16 cellular contexts compared by ENCODE assay signal in genomic region chr15:88865498-88866099, GRCh38. TPM values are rescaled to one million over a fixed set of nuclear protein-coding genes. Genes with fewer than 3 reads are reported as not detected.
DNase-seq lines count a peak whose midpoint lies in the region; ATAC-seq and TF ChIP-seq lines count a peak whose summit lies in the region.
"Had no signal": no experiment of that assay in that cellular context is flagged by ENCODE, and none has a peak within 500 bp of the region (broad histone marks: within the 10 kb centered on the region; RNA-seq: fewer than 3 reads in every experiment).

No MANE protein-coding gene starts in this region.

- no peak overlapping the region for H3K4me3 Mint-ChIP-seq in MCF 10A (ENCODE audit: unreplicated experiment)

- no peak overlapping the region for H2AFZ ChIP-seq in mammary epithelial cell (ENCODE audit: low read depth, low read length)
- H2AFZ ChIP-seq in hepatocyte, result no peak overlapping the region

- H3K27ac Mint-ChIP-seq in MCF 10A (ENCODE audit: low read depth, unreplicated experiment), result peak overlapping the region; percentile 12

- intact Hi-C loops in MCF 10A (cut with micrococcal nuclease), result no loop called here
- intact Hi-C loops in mammary epithelial cell (cut with micrococcal nuclease), result no loop called here

- H3K4me3 ChIP-seq in mammary epithelial cell (replicated peaks in 1 of 3; ENCODE audit: insufficient read depth in 1 of 3, low read depth in 2 of 3, low read length in 3 of 3) (no peak overlapping the region), hepatocyte (no peak overlapping the region)

- H3K4me2 ChIP-seq in mammary epithelial cell (ENCODE audit: insufficient read depth, low read depth, low read length) (no peak overlapping the region), hepatocyte (no peak overlapping the region)

- peaks cover 10% of the 10 kb centered on the region for H3K27me3 Mint-ChIP-seq in MCF 10A (ENCODE audit: insufficient read depth, unreplicated experiment)

- H3K27ac ChIP-seq in mammary epithelial cell (ENCODE audit: insufficient read depth, low read depth, low read length), result no peak overlapping the region
- H3K27ac ChIP-seq in hepatocyte, result no peak overlapping the region

- TF ChIP-seq CTCF in MCF 10A (IDR thresholded peaks at IDR 0.05; ENCODE audit: unreplicated experiment) (no peak), mammary epithelial cell (conservative IDR thresholded peaks at IDR 0.05 in 1 of 2, IDR thresholded peaks at IDR 0.05 in 1 of 2; ENCODE audit: extremely low read depth in 1 of 2, insufficient read depth in 1 of 2, low read depth in 1 of 2, low read length in 2 of 2) (no peak), hepatocyte (IDR thresholded peaks at IDR 0.05; ENCODE audit: poor library complexity) (no peak)

- BruUV-seq in MCF 10A (replicated peaks; lab: Mats Ljungman, UMichigan) (no TSS peak), mammary epithelial cell (replicated peaks; lab: Mats Ljungman, UMichigan) (no TSS peak)

- H3K4me1 ChIP-seq in mammary epithelial cell (ENCODE audit: insufficient read depth, low read length) (no peaks in the 10 kb centered on the region), hepatocyte (ENCODE audit: insufficient read depth) (no peaks in the 10 kb centered on the region)

- ATAC-seq in HG02642 (IDR thresholded peaks at IDR 0.05; ENCODE audit: poor library complexity, unreplicated experiment), result no peak

- H3K27me3 ChIP-seq in mammary epithelial cell (ENCODE audit: insufficient read depth, low read length), result no peaks in the 10 kb centered on the region
- H3K27me3 ChIP-seq in hepatocyte, result no peaks in the 10 kb centered on the region

- H3K79me2 ChIP-seq in mammary epithelial cell (ENCODE audit: insufficient read depth, low read length) (no peaks in the 10 kb centered on the region), hepatocyte (no peaks in the 10 kb centered on the region)

- H3K9me3 Mint-ChIP-seq in MCF 10A (ENCODE audit: unreplicated experiment), result no peaks in the 10 kb centered on the region

- DNase-seq in MCF 10A (ENCODE audit: unreplicated experiment) (peak; percentile 34), mammary epithelial cell (no peak), dermis blood vessel endothelial cell (peak; percentile 15), inferior parietal cortex (ENCODE audit: extremely low spot score) (peak; percentile 4), hepatocyte (ENCODE audit: low spot score) (no peak), NCI-H1092 treated with DMSO at 0.1 percent for 48 hours (lab: John Stamatoyannopoulos, UW) (no peak), NCI-H1930 (lab: John Stamatoyannopoulos, UW) (no peak)
- DNase-seq: 8988T, C1 segment of cervical spinal cord, EL, H7, NCI-H1048, NCI-H2107, NCI-H446, Right ventricle myocardium superior had no signal

- POLR2A ChIA-PET in MCF 10A (lab: Yijun Ruan, JAX), result no interaction called here

- no peaks in the 10 kb centered on the region for H3K9me3 ChIP-seq in mammary epithelial cell (replicated peaks; ENCODE audit: insufficient read depth, low read length)
- H3K9me3 ChIP-seq in hepatocyte (ENCODE audit: low read depth), result no peaks in the 10 kb centered on the region

- no peaks in the 10 kb centered on the region for H3K9me2 ChIP-seq in hepatocyte (replicated peaks; ENCODE audit: insufficient read depth)

- no peaks in the 10 kb centered on the region for H3K36me3 ChIP-seq in mammary epithelial cell (ENCODE audit: insufficient read depth, low read length)
- no peaks in the 10 kb centered on the region for H3K36me3 ChIP-seq in hepatocyte (replicated peaks; ENCODE audit: insufficient read depth, low read depth)

- CTCF ChIA-PET in MCF 10A (lab: Yijun Ruan, JAX), result interaction anchor here (0.8 kb wide), 1 partner anchor 10 kb away, joined by 3 read pairs; no protein-coding TSS in a partner anchor
- CTCF ChIA-PET in mammary epithelial cell (lab: Charles Lee; ENCODE audit: low non-redundant PET), result no interaction called here

- in situ Hi-C loops in mammary epithelial cell (cut with MboI; ENCODE audit: low sequenced_read_pairs in 2 of 2), result no loop called here

- H3K4me1 Mint-ChIP-seq in MCF 10A (ENCODE audit: insufficient read depth, unreplicated experiment), result peaks cover 12% of the 10 kb centered on the region

- H3K9ac ChIP-seq in mammary epithelial cell (ENCODE audit: insufficient read depth, low read length), result no peak overlapping the region

- no peaks in the 10 kb centered on the region for H3K36me3 Mint-ChIP-seq in MCF 10A (ENCODE audit: insufficient read depth, unreplicated experiment)

- H4K20me1 ChIP-seq in mammary epithelial cell (ENCODE audit: insufficient read depth, low read length) (no peaks in the 10 kb centered on the region), hepatocyte (ENCODE audit: insufficient read depth, poor library complexity, severe bottlenecking) (no peaks in the 10 kb centered on the region)

- dilution Hi-C loops in mammary epithelial cell (cut with HindIII; ENCODE audit: low sequenced_read_pairs), result no loop called here

- 85% methylated on average over 6 of the region's 6 CpGs for WGBS in mammary epithelial cell (ENCODE audit: low coverage, missing lambda C conversion rate)
- WGBS in hepatocyte (ENCODE audit: low lambda C conversion rate, missing lambda C conversion rate), result 71% methylated on average over 6 of the region's 6 CpGs

RNA-seq across cellular contexts. Expression of gene HAPLN3, which starts 29.7 kb away (rescaled TPM):
- total RNA-seq in MCF 10A (2022) (4.1 and 5.0 TPM in 2 replicates), mammary epithelial cell (1 to 10 TPM; 1.5 to 3.8 TPM), dermis blood vessel endothelial cell (52.2 and 95.6 TPM in 2 replicates), hepatocyte (4.1 and 4.2 TPM in 2 replicates)
- polyA plus RNA-seq in mammary epithelial cell (4.4 TPM), hepatocyte (6.6 and 7.2 TPM in 2 replicates)
- polyA minus RNA-seq in mammary epithelial cell, result not detected

RNA-seq across cellular contexts. Expression of gene MFGE8, which starts 47.6 kb away (rescaled TPM):
- total RNA-seq in MCF 10A (2022), result 207 and 254 TPM in 2 replicates
- total RNA-seq in mammary epithelial cell, result 100 to 1,000 TPM in 1 of 2 donors, 10 to 100 TPM in 1; 81.4 to 145 TPM
- 115 TPM for polyA plus RNA-seq in mammary epithelial cell
- 109 TPM for polyA minus RNA-seq in mammary epithelial cell
- 48.1 and 49.7 TPM in 2 replicates for total RNA-seq in dermis blood vessel endothelial cell
- total RNA-seq in hepatocyte, result 337 and 471 TPM in 2 replicates
- 569 and 611 TPM in 2 replicates for polyA plus RNA-seq in hepatocyte

Comparison
In these comparisons a context has a peak if more than half of its experiments do, and no peak if none do; other contexts are left out.
1. DNase-seq: peak in MCF 10A (single experiment), dermis blood vessel endothelial cell (single experiment) and inferior parietal cortex (single experiment); none in mammary epithelial cell (single experiment), hepatocyte (single experiment), NCI-H1092 treated with DMSO at 0.1 percent for 48 hours (single experiment) and NCI-H1930 (0 of 2).